ENCODE assay signal across 15 cellular contexts in the genomic region with DNA sequence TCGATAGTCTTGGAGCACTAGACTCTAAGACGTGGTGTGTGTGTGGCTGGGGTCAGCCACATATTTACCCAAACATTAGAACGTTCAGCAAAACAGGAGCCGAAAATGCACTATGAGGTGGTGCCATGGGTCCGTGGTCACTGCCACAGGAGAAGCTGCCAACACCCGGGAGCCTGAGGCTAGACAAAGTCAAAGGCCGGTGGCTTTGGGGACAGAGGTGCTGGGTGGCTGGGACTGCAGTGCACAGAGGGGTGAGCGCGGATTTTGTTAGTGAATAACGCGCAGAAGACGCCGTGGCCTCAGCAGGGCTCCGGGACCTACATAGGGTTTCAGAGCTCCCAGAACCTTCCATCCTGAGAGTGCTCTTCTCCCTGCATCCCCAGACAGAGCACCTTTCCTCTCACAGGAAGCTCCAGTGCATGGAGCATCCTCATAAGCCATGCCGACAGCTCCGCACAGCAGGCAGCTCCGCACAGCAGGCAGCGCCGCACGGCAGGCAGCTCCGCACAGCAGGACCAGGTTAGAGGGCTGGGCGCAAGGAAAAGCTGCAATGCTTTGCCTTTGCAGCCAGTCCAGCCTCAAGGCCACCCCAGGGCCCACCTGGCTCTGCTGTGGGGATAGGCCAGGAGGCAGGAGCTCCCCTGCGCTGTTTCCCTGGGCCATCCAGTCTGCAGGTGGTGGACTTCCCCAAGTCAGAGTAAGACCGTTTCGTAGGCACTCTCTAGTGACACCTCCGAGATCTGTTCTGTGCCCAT.
DNase-seq lines count a peak whose midpoint lies in the region; ATAC-seq and TF ChIP-seq lines count a peak whose summit lies in the region.
"Had no signal": no experiment of that assay in that cellular context is flagged by ENCODE, and none has a peak within 500 bp of the region (broad histone marks: within the 10 kb centered on the region; RNA-seq: fewer than 3 reads in every experiment).

No MANE protein-coding gene starts in this region.

- no peaks in the 10 kb centered on the region for H3K27me3 ChIP-seq in RWPE2 (ENCODE audit: insufficient read depth, poor library complexity, severe bottlenecking)
- no peaks in the 10 kb centered on the region for H3K27me3 ChIP-seq in neuronal stem cell (ENCODE audit: control insufficient read depth in 3 of 3, insufficient read depth in 3 of 3, low read depth in 1 of 3, low read length in 3 of 3)

- H3K27ac ChIP-seq in RWPE2 (ENCODE audit: poor library complexity, severe bottlenecking) = no peak overlapping the region
- H3K27ac ChIP-seq in neuronal stem cell (replicated peaks; ENCODE audit: low read length) = no peak overlapping the region
- H3K27ac ChIP-seq: SK-N-MC had no signal

- H3K4me3 Mint-ChIP-seq in chondrocyte (ENCODE audit: unreplicated experiment) (no peak overlapping the region), osteocyte (ENCODE audit: unreplicated experiment) (no peak overlapping the region)

- H3K9me3 Mint-ChIP-seq in chondrocyte (ENCODE audit: low read depth) (no peaks in the 10 kb centered on the region), osteocyte (ENCODE audit: unreplicated experiment) (no peaks in the 10 kb centered on the region)

- peak overlapping the region; percentile 13 for H3K18ac ChIP-seq in neuronal stem cell (ENCODE audit: low read length)

- H3K27ac Mint-ChIP-seq in chondrocyte (ENCODE audit: unreplicated experiment) (no peak overlapping the region), osteocyte (ENCODE audit: unreplicated experiment) (no peak overlapping the region)

- no peak overlapping the region for H3K4me2 ChIP-seq in neuronal stem cell (ENCODE audit: insufficient read depth, low read length, poor library complexity, severe bottlenecking)

- H3K27me3 Mint-ChIP-seq in chondrocyte (ENCODE audit: low read depth) (peaks cover 25% of the 10 kb centered on the region), osteocyte (ENCODE audit: unreplicated experiment) (peaks cover 12% of the 10 kb centered on the region)

- peaks cover 3% of the 10 kb centered on the region for H3K4me1 Mint-ChIP-seq in chondrocyte (ENCODE audit: low read depth)
- H3K4me1 Mint-ChIP-seq in osteocyte (ENCODE audit: unreplicated experiment) = no peaks in the 10 kb centered on the region

- no peak overlapping the region for H2BK120ac ChIP-seq in neuronal stem cell (ENCODE audit: low read depth, low read length)

- H4K91ac ChIP-seq in neuronal stem cell (ENCODE audit: low read depth, low read length, poor library complexity) = no peak overlapping the region

- H3K79me1 ChIP-seq in neuronal stem cell (ENCODE audit: low read depth, low read length) = no peaks in the 10 kb centered on the region

- DNase-seq in RWPE2 (ENCODE audit: low spot score) (peak; percentile 81), chondrocyte (ENCODE audit: low spot score) (peak; percentile 68), neuronal stem cell (ENCODE audit: low spot score) (no peak), superior temporal gyrus (ENCODE audit: extremely low spot score) (peak; percentile 17), osteocyte (ENCODE audit: extremely low spot score, unreplicated experiment) (no peak), NCI-H2227 (lab: John Stamatoyannopoulos, UW; ENCODE audit: unreplicated experiment) (no peak)
- DNase-seq in activated CD4-positive, alpha-beta T cell treated with anti-CD3 and anti-CD28 coated beads, Interleukin-2, amount 50 U/mL, for 4 hours = no peak
- DNase-seq: Calu3, DMS53, NCI-H1092 treated with DMSO at 0.1 percent for 48 hours, NCI-H187, NCI-H446 treated with DMSO at 0.1 percent for 48 hours, NCI-H748 treated with DMSO at 0.1 percent for 48 hours, PC-3 had no signal

- no peak overlapping the region for H2AK5ac ChIP-seq in neuronal stem cell (ENCODE audit: low read depth, low read length)

- H3K36me3 ChIP-seq in RWPE2 (ENCODE audit: low read depth) (no peaks in the 10 kb centered on the region), neuronal stem cell (replicated peaks in 1 of 2; ENCODE audit: control insufficient read depth in 2 of 2, insufficient read depth in 2 of 2, low read length in 2 of 2) (no peaks in the 10 kb centered on the region)

- H3K36me3 Mint-ChIP-seq in chondrocyte (ENCODE audit: low read depth) (no peaks in the 10 kb centered on the region), osteocyte (ENCODE audit: unreplicated experiment) (no peaks in the 10 kb centered on the region)

- H3K9ac ChIP-seq in neuronal stem cell (ENCODE audit: low read depth, low read length, poor library complexity) = peak overlapping the region; percentile 47

- TF ChIP-seq CTCF in RWPE2 (IDR thresholded peaks at IDR 0.05; ENCODE audit: poor library complexity, severe bottlenecking) = no peak
- no peak for TF ChIP-seq CTCF in chondrocyte (IDR thresholded peaks at IDR 0.05)
- TF ChIP-seq CTCF in osteocyte (IDR thresholded peaks at IDR 0.05) = no peak

- H4K8ac ChIP-seq in neuronal stem cell (ENCODE audit: low read depth, low read length) = no peak overlapping the region

- H3K4me1 ChIP-seq in RWPE2 (ENCODE audit: insufficient read depth, poor library complexity, severe bottlenecking) (no peaks in the 10 kb centered on the region), neuronal stem cell (ENCODE audit: control insufficient read depth in 2 of 2, insufficient read depth in 1 of 2, low read depth in 1 of 2, low read length in 2 of 2) (peaks cover 0 to 9% of the 10 kb centered on the region in 2 donors)

- H2BK12ac ChIP-seq in neuronal stem cell (ENCODE audit: low read length) = no peak overlapping the region

- no peak overlapping the region for H3K14ac ChIP-seq in neuronal stem cell (ENCODE audit: low read length)

- ATAC-seq in RWPE2 (ENCODE audit: low read depth) = no peak
- ATAC-seq: PC-3 had no signal

- no peak overlapping the region for H2AFZ ChIP-seq in neuronal stem cell (ENCODE audit: low read length)

- no CpG with 5 or more reads among the region's 26 CpGs for WGBS in neuronal stem cell (ENCODE audit: extremely low coverage in 2 of 2, insufficient read length in 2 of 2, insufficient replicate concordance in 1 of 2), 2 donors

- H3K4ac ChIP-seq in neuronal stem cell (ENCODE audit: low read length) = no peak overlapping the region

- no peak overlapping the region for H2BK5ac ChIP-seq in neuronal stem cell (ENCODE audit: low read length)

- H3K9me3 ChIP-seq in RWPE2 (ENCODE audit: severe bottlenecking) (no peaks in the 10 kb centered on the region), neuronal stem cell (replicated peaks in 1 of 2; ENCODE audit: control insufficient read depth in 2 of 2, insufficient read depth in 1 of 2, low read depth in 1 of 2, low read length in 2 of 2) (no peaks in the 10 kb centered on the region)

- H3K4me3 ChIP-seq in RWPE2 (ENCODE audit: severe bottlenecking) (no peak overlapping the region), neuronal stem cell (ENCODE audit: low read length in 2 of 2) (no peak overlapping the region)
- H3K4me3 ChIP-seq: SK-N-MC had no signal

- H2BK15ac ChIP-seq in neuronal stem cell (ENCODE audit: low read length) = no peak overlapping the region

- H3K23ac ChIP-seq in neuronal stem cell (ENCODE audit: low read depth, low read length, poor library complexity) = no peak overlapping the region

Comparison
In these comparisons a context has a peak if more than half of its experiments do, and no peak if none do; other contexts are left out.
1. DNase-seq: peak in RWPE2 (single experiment), chondrocyte (single experiment) and superior temporal gyrus (single experiment); none in neuronal stem cell (single experiment), activated CD4-positive, alpha-beta T cell treated with anti-CD3 and anti-CD28 coated beads, Interleukin-2, amount 50 U/mL, for 4 hours (0 of 2), osteocyte (single experiment) and NCI-H2227 (single experiment).